Comparison of ENCODE assay signal across 15 cellular contexts in the genomic region with DNA sequence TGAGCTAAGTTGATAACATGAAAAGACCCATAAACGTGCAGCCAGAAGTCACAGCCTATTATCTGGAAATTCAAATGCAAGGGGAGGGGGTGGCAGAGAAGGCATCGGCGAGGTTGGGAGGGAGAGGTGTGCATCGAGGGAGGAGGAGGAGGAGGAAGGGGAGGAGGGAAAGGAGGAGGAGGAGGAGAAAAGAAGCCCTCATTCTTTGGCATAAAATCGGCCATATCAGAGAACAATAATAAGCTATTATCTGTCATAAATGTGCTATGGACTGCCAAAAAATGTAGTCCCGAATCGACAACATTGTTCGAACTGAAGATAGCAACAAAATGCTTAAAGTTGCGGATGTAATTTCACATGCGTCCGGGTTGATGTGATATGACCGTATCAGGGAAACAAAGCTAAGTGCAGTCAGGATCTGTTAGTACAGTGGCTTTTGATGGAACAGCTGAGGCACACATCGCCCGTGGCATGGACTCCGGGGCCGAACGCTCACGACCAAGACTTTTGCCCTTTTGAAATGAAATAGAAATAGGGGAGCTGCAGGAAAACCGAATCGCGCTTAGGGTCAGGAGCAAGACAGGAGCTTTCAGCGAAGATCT. TPM values are rescaled to one million over a fixed set of nuclear protein-coding genes. Genes with fewer than 3 reads are reported as not detected.
DNase-seq lines count a peak whose midpoint lies in the region; TF ChIP-seq lines count a peak whose summit lies in the region.
"Had no signal": no experiment of that assay in that cellular context is flagged by ENCODE, and none has a peak within 500 bp of the region (broad histone marks: within the 10 kb centered on the region; RNA-seq: fewer than 3 reads in every experiment).

No MANE protein-coding gene starts in this region.

- no peaks in the 10 kb centered on the region for H3K36me3 ChIP-seq in iPS-15b (ENCODE audit: control insufficient read depth, insufficient read depth, low read length)
- H3K36me3 ChIP-seq: vagina had no signal

- TF ChIP-seq CTCF in type B pancreatic cell (conservative IDR thresholded peaks at IDR 0.05): no peak

- H3K4me3 Mint-ChIP-seq in activated naive CD4-positive, alpha-beta T cell treated with anti-CD3 and anti-CD28 coated beads, Interleukin-2, amount 50 U/mL, for 24 hours: peak overlapping the region; percentile 30
- H3K4me3 Mint-ChIP-seq in activated CD4-positive, alpha-beta memory T cell treated with anti-CD3 and anti-CD28 coated beads, Interleukin-2, amount 10 ng/mL, durations not matched to agents 7 days and 5 days: no peak overlapping the region
- H3K4me3 Mint-ChIP-seq in type B pancreatic cell: peak overlapping the region; percentile 81

- H3K36me3 Mint-ChIP-seq in activated naive CD4-positive, alpha-beta T cell treated with anti-CD3 and anti-CD28 coated beads, Interleukin-2, amount 50 U/mL, for 24 hours: peaks cover 14% of the 10 kb centered on the region
- H3K36me3 Mint-ChIP-seq in activated CD4-positive, alpha-beta memory T cell treated with anti-CD3 and anti-CD28 coated beads, Interleukin-2, amount 10 ng/mL, durations not matched to agents 7 days and 5 days (ENCODE audit: low read depth): peaks cover 30% of the 10 kb centered on the region
- no peaks in the 10 kb centered on the region for H3K36me3 Mint-ChIP-seq in type B pancreatic cell

- no peak overlapping the region for H3K9ac ChIP-seq in iPS-15b (ENCODE audit: low read depth, low read length)

- peak overlapping the region; percentile 40 for H3K4me3 ChIP-seq in iPS-15b (ENCODE audit: low read depth, low read length)

- no peak for DNase-seq in activated naive CD4-positive, alpha-beta T cell treated with Interleukin-2 at 50 U/mL for 16 hours
- no peak for DNase-seq in activated CD4-positive, alpha-beta memory T cell treated with anti-CD3 and anti-CD28 coated beads, Interleukin-2, amount 10 ng/mL, durations not matched to agents 7 days and 5 days
- DNase-seq in type B pancreatic cell (ENCODE audit: extremely low spot score, unreplicated experiment) (no peak), T1000 (lab: John Stamatoyannopoulos, UW) (no peak), caudate nucleus (lab: John Stamatoyannopoulos, UW) (no peak), NCI-H128 (lab: John Stamatoyannopoulos, UW; ENCODE audit: unreplicated experiment) (no peak)
- DNase-seq: activated CD4-positive, alpha-beta T cell treated with anti-CD3 and anti-CD28 coated beads for 1 hour; DND-41; mammary epithelial cell had no signal

- POLR2A ChIA-PET in activated CD4-positive, alpha-beta memory T cell treated with anti-CD3 and anti-CD28 coated beads, Interleukin-2, amount 10 ng/mL, durations not matched to agents 7 days and 5 days (lab: Charles Lee): no interaction called here

- peaks cover 99% of the 10 kb centered on the region for H3K27me3 ChIP-seq in iPS-15b (ENCODE audit: control insufficient read depth, insufficient read depth, low read length)

- H3K27ac ChIP-seq in caudate nucleus (ENCODE audit: low read depth, low read length): no peak overlapping the region
- H3K27ac ChIP-seq: vagina had no signal

- peaks cover 40% of the 10 kb centered on the region for H3K4me1 ChIP-seq in iPS-15b (ENCODE audit: control insufficient read depth, insufficient read depth, low read length)

- peaks cover 14% of the 10 kb centered on the region for H3K9me3 Mint-ChIP-seq in activated naive CD4-positive, alpha-beta T cell treated with anti-CD3 and anti-CD28 coated beads, Interleukin-2, amount 50 U/mL, for 24 hours
- H3K9me3 Mint-ChIP-seq in activated CD4-positive, alpha-beta memory T cell treated with anti-CD3 and anti-CD28 coated beads, Interleukin-2, amount 10 ng/mL, durations not matched to agents 7 days and 5 days: no peaks in the 10 kb centered on the region
- H3K9me3 Mint-ChIP-seq in type B pancreatic cell: no peaks in the 10 kb centered on the region

- H3K27ac Mint-ChIP-seq in activated naive CD4-positive, alpha-beta T cell treated with anti-CD3 and anti-CD28 coated beads, Interleukin-2, amount 50 U/mL, for 24 hours: no peak overlapping the region
- peak overlapping the region; percentile 22 for H3K27ac Mint-ChIP-seq in activated CD4-positive, alpha-beta memory T cell treated with anti-CD3 and anti-CD28 coated beads, Interleukin-2, amount 10 ng/mL, durations not matched to agents 7 days and 5 days
- H3K27ac Mint-ChIP-seq in type B pancreatic cell: no peak overlapping the region

- H3K4me1 Mint-ChIP-seq in activated naive CD4-positive, alpha-beta T cell treated with anti-CD3 and anti-CD28 coated beads, Interleukin-2, amount 50 U/mL, for 24 hours: peaks cover 47% of the 10 kb centered on the region
- H3K4me1 Mint-ChIP-seq in activated CD4-positive, alpha-beta memory T cell treated with anti-CD3 and anti-CD28 coated beads, Interleukin-2, amount 10 ng/mL, durations not matched to agents 7 days and 5 days: peaks cover 39% of the 10 kb centered on the region
- peaks cover 26% of the 10 kb centered on the region for H3K4me1 Mint-ChIP-seq in type B pancreatic cell (ENCODE audit: unreplicated experiment)

- H3K9me3 ChIP-seq in iPS-15b (ENCODE audit: control insufficient read depth, insufficient read depth, low read length): no peaks in the 10 kb centered on the region
- H3K9me3 ChIP-seq: vagina had no signal

- peaks cover 76% of the 10 kb centered on the region for H3K27me3 Mint-ChIP-seq in activated naive CD4-positive, alpha-beta T cell treated with anti-CD3 and anti-CD28 coated beads, Interleukin-2, amount 50 U/mL, for 24 hours
- peaks cover 95% of the 10 kb centered on the region for H3K27me3 Mint-ChIP-seq in activated CD4-positive, alpha-beta memory T cell treated with anti-CD3 and anti-CD28 coated beads, Interleukin-2, amount 10 ng/mL, durations not matched to agents 7 days and 5 days
- peaks cover 99% of the 10 kb centered on the region for H3K27me3 Mint-ChIP-seq in type B pancreatic cell

- CTCF ChIA-PET in activated CD4-positive, alpha-beta memory T cell treated with anti-CD3 and anti-CD28 coated beads, Interleukin-2, amount 10 ng/mL, durations not matched to agents 7 days and 5 days (lab: Charles Lee): interaction anchor here (0.8 to 1.7 kb wide), 5 partner anchors 18 to 437 kb away, joined by 3 to 5 read pairs (median 3); no protein-coding TSS in a partner anchor

RNA-seq across cellular contexts. Expression of gene BARHL2, which starts 11.7 kb away (rescaled TPM):
- total RNA-seq in activated CD4-positive, alpha-beta memory T cell treated with anti-CD3 and anti-CD28 coated beads, Interleukin-2, amount 10 ng/mL, durations not matched to agents 7 days and 5 days: not detected
- 14.8 TPM in 1 of 2 replicates, not detected in the other for total RNA-seq in type B pancreatic cell (ENCODE audit: low replicate concordance)
- total RNA-seq: H4, M059J, mammary epithelial cell, posterior vena cava, vagina had no signal
